ENCODE assay signal across 8 cellular contexts in genomic region chr3:197792019-197792647, GRCh38. TPM values are rescaled to one million over a fixed set of nuclear protein-coding genes. Genes with fewer than 3 reads are reported as not detected.
DNase-seq lines count a peak whose midpoint lies in the region; ATAC-seq, FAIRE-seq and TF ChIP-seq lines count a peak whose summit lies in the region.

No MANE protein-coding gene starts in this region.

- peak overlapping the region; percentile 96 for H3K27ac Mint-ChIP-seq in osteocyte (ENCODE audit: unreplicated experiment)

- H3K4me3 Mint-ChIP-seq in osteocyte (ENCODE audit: unreplicated experiment), result peak overlapping the region; percentile 97

- no peaks in the 10 kb centered on the region for H3K9me1 ChIP-seq in endothelial cell of umbilical vein (replicated peaks; ENCODE audit: control insufficient read depth, extremely low read depth, insufficient read depth, low read length)

- no peaks in the 10 kb centered on the region for H3K9me3 Mint-ChIP-seq in osteocyte (ENCODE audit: unreplicated experiment)

- no peaks in the 10 kb centered on the region for H3K27me3 Mint-ChIP-seq in osteocyte (ENCODE audit: unreplicated experiment)

- no peaks in the 10 kb centered on the region for H3K36me3 ChIP-seq in endothelial cell of umbilical vein (ENCODE audit: control insufficient read depth in 2 of 2, extremely low read depth in 1 of 2, insufficient read depth in 2 of 2, low read length in 2 of 2)

- POLR2A ChIA-PET in AG04449 (lab: Yijun Ruan, JAX), result interaction anchor here (0.7 to 1.7 kb wide), 2 partner anchors 17 to 23 kb away, joined by 3 to 10 read pairs; no protein-coding TSS in a partner anchor
- POLR2A ChIA-PET in endothelial cell of umbilical vein (lab: Charles Lee), result no interaction called here

- BruUV-seq in endothelial cell of umbilical vein (replicated peaks; lab: Mats Ljungman, UMichigan), result TSS peak; percentile 32

- no peak for TF ChIP-seq POLR2A in endothelial cell of umbilical vein (IDR thresholded peaks at IDR 0.05; ENCODE audit: low read depth, low read length)

- no peak for ATAC-seq in HG02840 (IDR thresholded peaks at IDR 0.05; ENCODE audit: low FRiP score, unreplicated experiment)

- H3K27ac ChIP-seq in endothelial cell of umbilical vein (ENCODE audit: insufficient read depth, low read depth, low read length), result peak overlapping the region; percentile 92

- H2AFZ ChIP-seq in endothelial cell of umbilical vein (ENCODE audit: low read depth, low read length), result peak overlapping the region; percentile 95

- dilution Hi-C loops in endothelial cell of umbilical vein (cut with MboI; ENCODE audit: extremely low pct_ligation_motif_present, low sequenced_read_pairs), result no loop called here

- intact Hi-C loops in endothelial cell of umbilical vein (cut with micrococcal nuclease), result no loop called here

- no peaks in the 10 kb centered on the region for H3K27me3 ChIP-seq in endothelial cell of umbilical vein (ENCODE audit: control insufficient read depth in 2 of 2, insufficient read depth in 2 of 2, low read length in 2 of 2)

- H3K36me3 Mint-ChIP-seq in osteocyte (ENCODE audit: unreplicated experiment), result peaks cover 4% of the 10 kb centered on the region

- peak overlapping the region; percentile 98 for H3K4me2 ChIP-seq in endothelial cell of umbilical vein (ENCODE audit: insufficient read depth, low read length)

- peaks cover 14% of the 10 kb centered on the region for H3K4me1 ChIP-seq in endothelial cell of umbilical vein (ENCODE audit: control insufficient read depth, extremely low read depth, insufficient read depth, low read length)

- no peak for FAIRE-seq in endothelial cell of umbilical vein (lab: Jason Lieb, UNC)

- TF ChIP-seq CTCF in AG04449 (IDR thresholded peaks at IDR 0.05; ENCODE audit: insufficient read depth, low read length, missing control alignments) (no peak), HFF-Myc (IDR thresholded peaks at IDR 0.05; ENCODE audit: low read depth, low read length, missing control alignments) (no peak), endothelial cell of umbilical vein (IDR thresholded peaks at IDR 0.05; ENCODE audit: extremely low read depth in 1 of 2, insufficient read depth in 1 of 2, low read depth in 1 of 2, low read length in 2 of 2) (no peak), osteocyte (IDR thresholded peaks at IDR 0.05) (no peak)

- H4K20me1 ChIP-seq in endothelial cell of umbilical vein (replicated peaks; ENCODE audit: control insufficient read depth, extremely low read depth, insufficient read depth, low read length), result peaks cover 2% of the 10 kb centered on the region

- H3K4me1 Mint-ChIP-seq in osteocyte (ENCODE audit: unreplicated experiment), result peaks cover 38% of the 10 kb centered on the region

- no peaks in the 10 kb centered on the region for H3K9me3 ChIP-seq in endothelial cell of umbilical vein (replicated peaks; ENCODE audit: control insufficient read depth, insufficient read depth, low read length)

- CTCF ChIA-PET in AG04449 (lab: Yijun Ruan, JAX) (interaction anchor here (0.7 to 2.8 kb wide), 2 partner anchors 10 to 193 kb away, joined by 3 to 13 read pairs; no protein-coding TSS in a partner anchor), endothelial cell of umbilical vein (lab: Charles Lee) (interaction anchor here (1.2 to 2.1 kb wide), 2 partner anchors 11 to 41 kb away, joined by 3 to 6 read pairs; no protein-coding TSS in a partner anchor)

- peak overlapping the region; percentile 90 for H3K4me3 ChIP-seq in AG04449 (ENCODE audit: low read depth, low read length)
- peak overlapping the region; percentile 91 for H3K4me3 ChIP-seq in HFF-Myc (replicated peaks; ENCODE audit: low read depth, low read length)
- peak overlapping the region; percentile 60 to 86 (median 68) for H3K4me3 ChIP-seq in endothelial cell of umbilical vein (replicated peaks in 1 of 3; ENCODE audit: insufficient read depth in 1 of 3, low read depth in 1 of 3, low read length in 3 of 3)

- peaks cover 52% of the 10 kb centered on the region for H3K79me2 ChIP-seq in endothelial cell of umbilical vein (ENCODE audit: control insufficient read depth, insufficient read depth, low read length)

- DNase-seq in AG04449 (ENCODE audit: low read depth, low spot score) (no peak), HFF-Myc (ENCODE audit: extremely low read depth, low read depth) (no peak), endothelial cell of umbilical vein (ENCODE audit: low read depth, low spot score) (peak; percentile 57), osteocyte (ENCODE audit: extremely low spot score, unreplicated experiment) (no peak), COR-L47 (lab: John Stamatoyannopoulos, UW) (no peak), GM03348 (ENCODE audit: low spot score) (no peak)
- DNase-seq in activated CD4-positive, CD25-positive, alpha-beta regulatory T cell treated with anti-CD3 and anti-CD28 coated beads, Interleukin-2, amount 50 U/mL, for 72 hours, result peak; percentile 36

- peak overlapping the region; percentile 98 for H3K9ac ChIP-seq in endothelial cell of umbilical vein (replicated peaks; ENCODE audit: extremely low read depth, insufficient read depth, low read length)

TF ChIP-seq in endothelial cell of umbilical vein, 7 proteins besides CTCF, POLR2A, EP300 and RAD21:
- TF ChIP-seq FOS (IDR thresholded peaks at IDR 0.05; ENCODE audit: borderline replicate concordance, insufficient read depth, low read length), result no peak

RNA-seq across cellular contexts. Expression of gene LRCH3, which starts 1.1 kb away (rescaled TPM):
- total RNA-seq in endothelial cell of umbilical vein, result 60.3 and 71.2 TPM in 2 replicates
- polyA plus RNA-seq in endothelial cell of umbilical vein, result 43.9 and 52.5 TPM in 2 replicates
- 49.2 and 56.8 TPM in 2 replicates for polyA plus RNA-seq in endothelial cell of umbilical vein (2011; cell fraction: cytosol; rRNA removed)
- 91.5 and 125 TPM in 2 replicates for polyA plus RNA-seq in endothelial cell of umbilical vein (2011; cell fraction: nucleus; rRNA removed)
- 22.3 and 37.0 TPM in 2 replicates for polyA plus RNA-seq in endothelial cell of umbilical vein (2012)
- polyA minus RNA-seq in endothelial cell of umbilical vein, result 104 and 112 TPM in 2 replicates
- 30.7 TPM for polyA minus RNA-seq in endothelial cell of umbilical vein (2011; cell fraction: cytosol; rRNA and poly(A)+ RNA removed)
- 93.0 and 163 TPM in 2 replicates for polyA minus RNA-seq in endothelial cell of umbilical vein (2011; cell fraction: nucleus; rRNA and poly(A)+ RNA removed)
- 70.2 and 73.1 TPM in 2 replicates for total RNA-seq in osteocyte

RNA-seq across cellular contexts. Expression of gene FYTTD1, which starts 42.5 kb away (rescaled TPM):
- total RNA-seq in endothelial cell of umbilical vein, result 52.3 and 59.3 TPM in 2 replicates
- 6.8 and 8.9 TPM in 2 replicates for polyA plus RNA-seq in endothelial cell of umbilical vein
- polyA plus RNA-seq in endothelial cell of umbilical vein (2011; cell fraction: cytosol; rRNA removed), result 13.6 and 17.8 TPM in 2 replicates
- 10.7 and 13.9 TPM in 2 replicates for polyA plus RNA-seq in endothelial cell of umbilical vein (2011; cell fraction: nucleus; rRNA removed)
- polyA plus RNA-seq in endothelial cell of umbilical vein (2012), result 49.6 and 51.6 TPM in 2 replicates
- 16.4 and 20.9 TPM in 2 replicates for polyA minus RNA-seq in endothelial cell of umbilical vein
- 25.2 TPM for polyA minus RNA-seq in endothelial cell of umbilical vein (2011; cell fraction: cytosol; rRNA and poly(A)+ RNA removed)
- 7.8 and 8.0 TPM in 2 replicates for polyA minus RNA-seq in endothelial cell of umbilical vein (2011; cell fraction: nucleus; rRNA and poly(A)+ RNA removed)
- 67.2 and 84.3 TPM in 2 replicates for total RNA-seq in osteocyte

RNA-seq across cellular contexts. Expression of gene RUBCN, which starts 55.4 kb away (rescaled TPM):
- 22.9 and 25.8 TPM in 2 replicates for total RNA-seq in endothelial cell of umbilical vein
- 15.0 and 18.5 TPM in 2 replicates for polyA plus RNA-seq in endothelial cell of umbilical vein
- polyA plus RNA-seq in endothelial cell of umbilical vein (2011; cell fraction: cytosol; rRNA removed), result 11.5 and 13.3 TPM in 2 replicates
- polyA plus RNA-seq in endothelial cell of umbilical vein (2011; cell fraction: nucleus; rRNA removed), result 36.6 and 41.5 TPM in 2 replicates
- polyA plus RNA-seq in endothelial cell of umbilical vein (2012), result 8.2 and 10.7 TPM in 2 replicates
- polyA minus RNA-seq in endothelial cell of umbilical vein, result 25.8 and 26.2 TPM in 2 replicates
- 18.1 TPM for polyA minus RNA-seq in endothelial cell of umbilical vein (2011; cell fraction: cytosol; rRNA and poly(A)+ RNA removed)
- 23.3 and 28.1 TPM in 2 replicates for polyA minus RNA-seq in endothelial cell of umbilical vein (2011; cell fraction: nucleus; rRNA and poly(A)+ RNA removed)
- total RNA-seq in osteocyte, result 30.3 and 30.7 TPM in 2 replicates

Comparison
In these comparisons a context has a peak if more than half of its experiments do, and no peak if none do; other contexts are left out.
1. DNase-seq: peak in activated CD4-positive, CD25-positive, alpha-beta regulatory T cell treated with anti-CD3 and anti-CD28 coated beads, Interleukin-2, amount 50 U/mL, for 72 hours (single experiment) and endothelial cell of umbilical vein (single experiment); none in AG04449 (single experiment), HFF-Myc (single experiment), osteocyte (single experiment), COR-L47 (single experiment) and GM03348 (single experiment).
2. Peak in every context shown above with its lines, with median percentiles within 50 percentile points of each other: H3K4me3 ChIP-seq.